In the genomic region with DNA sequence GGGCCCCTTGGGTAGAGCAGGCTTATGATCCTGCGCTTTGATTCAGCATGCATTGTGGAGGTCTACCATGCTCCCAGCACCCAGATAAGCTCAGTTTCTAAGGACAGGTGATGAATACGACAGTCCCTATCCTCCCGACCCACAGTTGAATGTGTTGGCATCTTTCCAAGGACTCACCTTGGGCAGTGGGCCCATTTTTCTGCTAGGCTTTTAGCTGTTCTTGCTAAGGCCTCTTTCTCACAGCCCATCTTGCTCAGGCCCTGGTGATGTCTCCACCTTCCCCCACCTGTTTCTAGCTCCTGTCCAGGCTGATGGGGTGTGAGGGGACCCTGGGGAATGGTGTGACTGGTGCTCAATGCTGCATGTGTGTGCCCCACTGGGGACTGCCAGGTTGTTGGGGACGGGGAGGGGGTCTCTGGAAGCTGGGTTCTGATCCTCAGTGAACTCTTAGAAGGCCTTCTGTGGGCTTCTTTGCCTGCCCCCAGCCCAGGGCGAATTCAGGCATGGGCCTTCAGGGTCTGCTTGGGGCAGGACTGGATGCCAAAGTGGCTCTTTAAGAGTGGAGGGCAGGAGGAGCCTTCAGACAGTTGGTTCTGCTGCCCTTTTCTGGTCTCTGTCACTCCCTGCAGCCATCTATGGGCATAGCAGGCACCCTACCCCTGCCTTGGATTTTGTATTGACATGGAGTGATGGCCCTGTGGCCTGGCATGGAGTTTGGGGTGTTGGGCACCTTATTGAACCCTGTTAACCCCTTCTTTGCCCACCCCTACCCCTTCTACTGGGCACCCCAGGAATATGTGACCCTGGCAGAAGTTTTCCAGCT, we compare ENCODE assay signal across 1 cellular context.
TF ChIP-seq lines count a peak whose summit lies in the region.

No MANE protein-coding gene starts in this region.

TF ChIP-seq in GM23338, 12 proteins besides CTCF, POLR2A, EP300 and RAD21 (continued from another document):
- TF ChIP-seq, protein P1, sequence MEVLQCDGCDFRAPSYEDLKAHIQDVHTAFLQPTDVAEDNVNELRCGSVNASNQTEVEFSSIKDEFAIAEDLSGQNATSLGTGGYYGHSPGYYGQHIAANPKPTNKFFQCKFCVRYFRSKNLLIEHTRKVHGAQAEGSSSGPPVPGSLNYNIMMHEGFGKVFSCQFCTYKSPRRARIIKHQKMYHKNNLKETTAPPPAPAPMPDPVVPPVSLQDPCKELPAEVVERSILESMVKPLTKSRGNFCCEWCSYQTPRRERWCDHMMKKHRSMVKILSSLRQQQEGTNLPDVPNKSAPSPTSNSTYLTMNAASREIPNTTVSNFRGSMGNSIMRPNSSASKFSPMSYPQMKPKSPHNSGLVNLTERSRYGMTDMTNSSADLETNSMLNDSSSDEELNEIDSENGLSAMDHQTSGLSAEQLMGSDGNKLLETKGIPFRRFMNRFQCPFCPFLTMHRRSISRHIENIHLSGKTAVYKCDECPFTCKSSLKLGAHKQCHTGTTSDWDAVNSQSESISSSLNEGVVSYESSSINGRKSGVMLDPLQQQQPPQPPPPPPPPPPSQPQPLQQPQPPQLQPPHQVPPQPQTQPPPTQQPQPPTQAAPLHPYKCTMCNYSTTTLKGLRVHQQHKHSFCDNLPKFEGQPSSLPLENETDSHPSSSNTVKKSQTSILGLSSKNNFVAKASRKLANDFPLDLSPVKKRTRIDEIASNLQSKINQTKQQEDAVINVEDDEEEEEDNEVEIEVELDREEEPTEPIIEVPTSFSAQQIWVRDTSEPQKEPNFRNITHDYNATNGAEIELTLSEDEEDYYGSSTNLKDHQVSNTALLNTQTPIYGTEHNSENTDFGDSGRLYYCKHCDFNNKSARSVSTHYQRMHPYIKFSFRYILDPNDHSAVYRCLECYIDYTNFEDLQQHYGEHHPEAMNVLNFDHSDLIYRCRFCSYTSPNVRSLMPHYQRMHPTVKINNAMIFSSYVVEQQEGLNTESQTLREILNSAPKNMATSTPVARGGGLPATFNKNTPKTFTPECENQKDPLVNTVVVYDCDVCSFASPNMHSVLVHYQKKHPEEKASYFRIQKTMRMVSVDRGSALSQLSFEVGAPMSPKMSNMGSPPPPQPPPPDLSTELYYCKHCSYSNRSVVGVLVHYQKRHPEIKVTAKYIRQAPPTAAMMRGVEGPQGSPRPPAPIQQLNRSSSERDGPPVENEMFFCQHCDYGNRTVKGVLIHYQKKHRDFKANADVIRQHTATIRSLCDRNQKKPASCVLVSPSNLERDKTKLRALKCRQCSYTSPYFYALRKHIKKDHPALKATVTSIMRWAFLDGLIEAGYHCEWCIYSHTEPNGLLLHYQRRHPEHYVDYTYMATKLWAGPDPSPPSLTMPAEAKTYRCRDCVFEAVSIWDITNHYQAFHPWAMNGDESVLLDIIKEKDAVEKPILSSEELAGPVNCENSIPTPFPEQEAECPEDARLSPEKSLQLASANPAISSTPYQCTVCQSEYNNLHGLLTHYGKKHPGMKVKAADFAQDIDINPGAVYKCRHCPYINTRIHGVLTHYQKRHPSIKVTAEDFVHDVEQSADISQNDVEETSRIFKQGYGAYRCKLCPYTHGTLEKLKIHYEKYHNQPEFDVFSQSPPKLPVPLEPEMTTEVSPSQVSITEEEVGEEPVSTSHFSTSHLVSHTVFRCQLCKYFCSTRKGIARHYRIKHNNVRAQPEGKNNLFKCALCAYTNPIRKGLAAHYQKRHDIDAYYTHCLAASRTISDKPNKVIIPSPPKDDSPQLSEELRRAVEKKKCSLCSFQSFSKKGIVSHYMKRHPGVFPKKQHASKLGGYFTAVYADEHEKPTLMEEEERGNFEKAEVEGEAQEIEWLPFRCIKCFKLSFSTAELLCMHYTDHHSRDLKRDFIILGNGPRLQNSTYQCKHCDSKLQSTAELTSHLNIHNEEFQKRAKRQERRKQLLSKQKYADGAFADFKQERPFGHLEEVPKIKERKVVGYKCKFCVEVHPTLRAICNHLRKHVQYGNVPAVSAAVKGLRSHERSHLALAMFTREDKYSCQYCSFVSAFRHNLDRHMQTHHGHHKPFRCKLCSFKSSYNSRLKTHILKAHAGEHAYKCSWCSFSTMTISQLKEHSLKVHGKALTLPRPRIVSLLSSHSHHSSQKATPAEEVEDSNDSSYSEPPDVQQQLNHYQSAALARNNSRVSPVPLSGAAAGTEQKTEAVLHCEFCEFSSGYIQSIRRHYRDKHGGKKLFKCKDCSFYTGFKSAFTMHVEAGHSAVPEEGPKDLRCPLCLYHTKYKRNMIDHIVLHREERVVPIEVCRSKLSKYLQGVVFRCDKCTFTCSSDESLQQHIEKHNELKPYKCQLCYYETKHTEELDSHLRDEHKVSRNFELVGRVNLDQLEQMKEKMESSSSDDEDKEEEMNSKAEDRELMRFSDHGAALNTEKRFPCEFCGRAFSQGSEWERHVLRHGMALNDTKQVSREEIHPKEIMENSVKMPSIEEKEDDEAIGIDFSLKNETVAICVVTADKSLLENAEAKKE (CRISPR knock-in tag; IDR thresholded peaks at IDR 0.05): no peak
- TF ChIP-seq POLR2AphosphoS5 (IDR thresholded peaks at IDR 0.05; ENCODE audit: low read depth): no peak
- TF ChIP-seq NANOG (IDR thresholded peaks at IDR 0.05; ENCODE audit: borderline replicate concordance): no peak
- TF ChIP-seq ZNF331 (CRISPR knock-in tag; IDR thresholded peaks at IDR 0.05; ENCODE audit: low read depth): no peak
- TF ChIP-seq CREB1 (CRISPR knock-in tag; IDR thresholded peaks at IDR 0.05; ENCODE audit: low read depth): no peak
TF ChIP-seq in GM23338: peak in this region for 0.
